ENCODE assay signal across 17 cellular contexts in the genomic region with DNA sequence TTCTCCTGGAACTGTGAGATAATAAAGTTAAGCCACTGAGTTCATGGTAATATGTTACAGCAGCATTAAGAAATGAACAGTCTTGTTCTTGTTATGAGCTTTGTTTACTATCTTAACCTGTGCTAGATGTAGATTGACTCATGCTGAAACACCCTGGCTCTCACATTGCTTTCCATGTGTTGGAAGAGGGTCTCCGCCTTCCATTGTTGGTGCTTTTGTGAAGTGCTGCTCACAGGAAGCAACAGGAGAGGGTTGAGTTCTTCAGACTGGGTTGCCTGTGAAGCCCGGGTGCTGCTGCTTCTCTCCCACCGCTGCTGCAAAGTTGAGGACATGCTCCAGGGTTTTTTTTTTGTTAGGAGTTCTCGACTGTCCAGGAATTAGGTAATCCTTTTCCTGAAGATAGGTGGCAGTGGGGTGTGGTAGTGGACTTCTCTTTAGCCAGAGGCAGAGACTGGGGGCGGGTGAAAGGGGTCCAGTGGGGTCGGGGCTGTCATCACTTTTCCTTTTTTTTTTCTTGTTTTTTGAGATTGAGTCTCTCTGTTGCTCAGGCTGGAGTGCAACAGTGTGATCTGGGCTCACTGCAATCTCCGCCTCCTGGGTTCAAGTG. TPM values are rescaled to one million over a fixed set of nuclear protein-coding genes. Genes with fewer than 3 reads are reported as not detected.
DNase-seq lines count a peak whose midpoint lies in the region; ATAC-seq, FAIRE-seq and TF ChIP-seq lines count a peak whose summit lies in the region.
"Had no signal": no experiment of that assay in that cellular context is flagged by ENCODE, and none has a peak within 500 bp of the region (broad histone marks: within the 10 kb centered on the region; RNA-seq: fewer than 3 reads in every experiment).

No MANE protein-coding gene starts in this region.

- no peak for TF ChIP-seq EP300 in K562 (IDR thresholded peaks at IDR 0.05; ENCODE audit: low read length)
- TF ChIP-seq EP300 in gastroesophageal sphincter (IDR thresholded peaks at IDR 0.05) = no peak

- in situ Hi-C loops in K562 (cut with MboI) = no loop called here

- no peak overlapping the region for H3K4me2 ChIP-seq in Loucy (ENCODE audit: low read depth, low read length, poor library complexity, severe bottlenecking)
- H3K4me2 ChIP-seq in K562 (ENCODE audit: insufficient read depth, low read length) = peak overlapping the region; percentile 75

- TF ChIP-seq POLR2A in K562 (conservative IDR thresholded peaks at IDR 0.05) = no peak
- no peak for TF ChIP-seq POLR2A in gastroesophageal sphincter (IDR thresholded peaks at IDR 0.05)

- H3K9me2 ChIP-seq in Loucy (replicated peaks; ENCODE audit: low read depth, low read length) = no peaks in the 10 kb centered on the region

- TF ChIP-seq RAD21 in K562 (CRISPR knock-in tag; conservative IDR thresholded peaks at IDR 0.05 in 1 of 2, IDR thresholded peaks at IDR 0.05 in 1 of 2) = no peak

- H3K27me3 ChIP-seq in Loucy (ENCODE audit: insufficient read depth, low read length, poor library complexity, severe bottlenecking) = no peaks in the 10 kb centered on the region
- no peaks in the 10 kb centered on the region for H3K27me3 ChIP-seq in K562 (ENCODE audit: control insufficient read depth in 2 of 2, insufficient read depth in 2 of 2, low read length in 2 of 2)
- no peaks in the 10 kb centered on the region for H3K27me3 ChIP-seq in gastroesophageal sphincter
- H3K27me3 ChIP-seq: stomach, vagina had no signal

- H3K9ac ChIP-seq in Loucy (ENCODE audit: low read depth, low read length, poor library complexity, severe bottlenecking) (no peak overlapping the region), K562 (ENCODE audit: insufficient read depth in 1 of 2, low read depth in 2 of 2, low read length in 2 of 2) (peak overlapping the region; percentile 61 to 72; a peak in 3 of 4 replicates)

- peak overlapping the region; percentile 55; the same call in 2 of the 3 replicates for H3K27ac ChIP-seq in K562 (ENCODE audit: extremely low read depth, low read depth, low read length)
- H3K27ac ChIP-seq in gastroesophageal sphincter = no peak overlapping the region
- H3K27ac ChIP-seq: stomach, vagina, VCaP had no signal

- no peaks in the 10 kb centered on the region for H3K36me3 ChIP-seq in Loucy (ENCODE audit: insufficient read depth, low read length)
- no peaks in the 10 kb centered on the region for H3K36me3 ChIP-seq in K562 (ENCODE audit: control insufficient read depth, insufficient read depth, low read length)
- H3K36me3 ChIP-seq in gastroesophageal sphincter = no peaks in the 10 kb centered on the region
- H3K36me3 ChIP-seq: stomach, vagina had no signal

- no peak overlapping the region for H3K4me3 Mint-ChIP-seq in activated CD4-positive, alpha-beta memory T cell treated with anti-CD3 and anti-CD28 coated beads, Interleukin-2, amount 10 ng/mL, durations not matched to agents 7 days and 5 days
- H3K4me3 Mint-ChIP-seq: activated T-helper 17 cell treated with anti-CD3 and anti-CD28 coated beads, Interleukin-2, amount 50 U/mL, for 72 hours had no signal

- H3K27ac Mint-ChIP-seq in activated CD4-positive, alpha-beta memory T cell treated with anti-CD3 and anti-CD28 coated beads, Interleukin-2, amount 10 ng/mL, durations not matched to agents 7 days and 5 days = no peak overlapping the region

- H3K79me2 ChIP-seq in Loucy (ENCODE audit: insufficient read depth, low read length) (peaks cover 13% of the 10 kb centered on the region; the same call in 1 of the 2 replicates), K562 (ENCODE audit: control insufficient read depth, insufficient read depth, low read length) (peaks cover 12% of the 10 kb centered on the region; the same call in 2 of the 3 replicates)

- 51% methylated on average over 7 of the region's 7 CpGs for WGBS in K562 (ENCODE audit: insufficient coverage, low coverage, missing lambda C conversion rate)
- WGBS in gastroesophageal sphincter (ENCODE audit: low coverage in 1 of 2), 2 donors = 60 to 69% methylated on average over 1 to 6 of the region's 7 CpGs

- peak; percentile 81 for FAIRE-seq in K562 (lab: Jason Lieb, UNC)
- FAIRE-seq: RCC 7860 had no signal

- H3K9me1 ChIP-seq in K562 (ENCODE audit: control insufficient read depth, insufficient read depth, low read length) = no peaks in the 10 kb centered on the region

- H2AFZ ChIP-seq in Loucy (ENCODE audit: low read length) = peak overlapping the region; percentile 65; the same call in 1 of the 2 replicates
- peak overlapping the region; percentile 99 for H2AFZ ChIP-seq in K562 (ENCODE audit: low read depth, low read length)

- DNase-seq in DMS153 treated with DMSO at 0.1 percent for 48 hours (lab: John Stamatoyannopoulos, UW; ENCODE audit: unreplicated experiment) (peak; percentile 25), K562 (ENCODE audit: extremely low read depth in 1 of 4, low spot score in 3 of 4) (peak; percentile 47 to 61 (median 56)), kidney tubule cell (ENCODE audit: low spot score) (peak; percentile 14), HT-29 (ENCODE audit: low spot score) (no peak)
- no peak for DNase-seq in activated CD4-positive, alpha-beta memory T cell treated with anti-CD3 and anti-CD28 coated beads, Interleukin-2, amount 10 ng/mL, durations not matched to agents 7 days and 5 days
- DNase-seq: cortex of kidney, NCI-H2227 treated with DMSO at 0.1 percent for 48 hours, posterior cingulate gyrus, stomach had no signal

- H3K4me1 ChIP-seq in Loucy (ENCODE audit: insufficient read depth, low read length, poor library complexity, severe bottlenecking) (peaks cover 12% of the 10 kb centered on the region), K562 (replicated peaks in 1 of 2; ENCODE audit: control insufficient read depth in 2 of 2, insufficient read depth in 2 of 2, low read length in 2 of 2) (peaks cover 21 to 25% of the 10 kb centered on the region in 2 experiments), gastroesophageal sphincter (peaks cover 0 to 24% (median 11%) of the 10 kb centered on the region in 3 donors)

- H3K9me3 Mint-ChIP-seq in activated CD4-positive, alpha-beta memory T cell treated with anti-CD3 and anti-CD28 coated beads, Interleukin-2, amount 10 ng/mL, durations not matched to agents 7 days and 5 days = no peaks in the 10 kb centered on the region
- H3K9me3 Mint-ChIP-seq: activated T-helper 17 cell treated with anti-CD3 and anti-CD28 coated beads, Interleukin-2, amount 50 U/mL, for 72 hours had no signal

- H3K9me3 ChIP-seq in Loucy (ENCODE audit: insufficient read depth, low read depth, low read length) (no peaks in the 10 kb centered on the region), K562 (replicated peaks; ENCODE audit: control insufficient read depth, insufficient read depth, low read depth, low read length) (no peaks in the 10 kb centered on the region), gastroesophageal sphincter (no peaks in the 10 kb centered on the region)
- H3K9me3 ChIP-seq: stomach, vagina had no signal

- peaks cover 10% of the 10 kb centered on the region for H3K27me3 Mint-ChIP-seq in activated CD4-positive, alpha-beta memory T cell treated with anti-CD3 and anti-CD28 coated beads, Interleukin-2, amount 10 ng/mL, durations not matched to agents 7 days and 5 days

- no peak for TF ChIP-seq CTCF in Loucy (conservative IDR thresholded peaks at IDR 0.05; ENCODE audit: low read length)
- peak; percentile 37 to 55 (median 40); a peak in 4 of 6 replicates for TF ChIP-seq CTCF in K562 (IDR thresholded peaks at IDR 0.05 in 2 of 3, conservative IDR thresholded peaks at IDR 0.05 in 1 of 3; ENCODE audit: insufficient read depth in 2 of 3, low read depth in 1 of 3, low read length in 3 of 3)
- no peak for TF ChIP-seq CTCF in gastroesophageal sphincter (IDR thresholded peaks at IDR 0.05)

- H3K4me1 Mint-ChIP-seq in activated CD4-positive, alpha-beta memory T cell treated with anti-CD3 and anti-CD28 coated beads, Interleukin-2, amount 10 ng/mL, durations not matched to agents 7 days and 5 days = peaks cover 21% of the 10 kb centered on the region

- POLR2A ChIA-PET in K562 (lab: Yijun Ruan, JAX) = interaction anchor here (1.2 to 2.1 kb wide), 2 partner anchors 10 kb away, joined by 5 to 10 read pairs; no protein-coding TSS in a partner anchor
- POLR2A ChIA-PET in activated CD4-positive, alpha-beta memory T cell treated with anti-CD3 and anti-CD28 coated beads, Interleukin-2, amount 10 ng/mL, durations not matched to agents 7 days and 5 days (lab: Charles Lee) = interaction anchor here (1.3 kb wide), 1 partner anchor 29 kb away, joined by 3 read pairs; a partner anchor contains a TSS

- no peaks in the 10 kb centered on the region for H3F3A ChIP-seq in Loucy (ENCODE audit: low read depth)

- H4K20me1 ChIP-seq in Loucy (ENCODE audit: insufficient read depth, low read length, poor library complexity, severe bottlenecking) (no peaks in the 10 kb centered on the region), K562 (replicated peaks; ENCODE audit: control insufficient read depth, insufficient read depth, low read length) (no peaks in the 10 kb centered on the region)

- peaks cover 5% of the 10 kb centered on the region for H3K36me3 Mint-ChIP-seq in activated CD4-positive, alpha-beta memory T cell treated with anti-CD3 and anti-CD28 coated beads, Interleukin-2, amount 10 ng/mL, durations not matched to agents 7 days and 5 days (ENCODE audit: low read depth)

- ATAC-seq in K562 (peak; percentile 11), gastroesophageal sphincter (no peak), GM21717 (IDR thresholded peaks at IDR 0.05; ENCODE audit: unreplicated experiment) (no peak)
- ATAC-seq: activated T-helper 17 cell treated with anti-CD3 and anti-CD28 coated beads, Interleukin-2, amount 50 U/mL, for 72 hours; left lobe of liver had no signal

- intact Hi-C loops in K562 (cut with micrococcal nuclease) = no loop called here

- H3K4me3 ChIP-seq in Loucy (ENCODE audit: low read length, poor library complexity, severe bottlenecking) (no peak overlapping the region), K562 (no peak overlapping the region), gastroesophageal sphincter (no peak overlapping the region)
- H3K4me3 ChIP-seq: stomach, vagina had no signal

- CTCF ChIA-PET in K562 (lab: Yijun Ruan, JAX; ENCODE audit: low intra/inter-chr PET ratio) = no interaction called here
- CTCF ChIA-PET in activated CD4-positive, alpha-beta memory T cell treated with anti-CD3 and anti-CD28 coated beads, Interleukin-2, amount 10 ng/mL, durations not matched to agents 7 days and 5 days (lab: Charles Lee) = interaction anchor here (0.6 kb wide), 1 partner anchor 66 kb away, joined by 4 read pairs; no protein-coding TSS in a partner anchor

- no TSS peak for BruUV-seq in K562 (replicated peaks; lab: Mats Ljungman, UMichigan)

RNA-seq across cellular contexts. Expression of a gene that starts 28.7 kb away (rescaled TPM):
- 108 and 251 TPM in 2 replicates for total RNA-seq in K562 (2011; cell fraction: chromatin; rRNA removed; ENCODE audit: low replicate concordance)
- total RNA-seq in K562 (2011; cell fraction: nucleolus; rRNA removed) = 84.9 and 94.7 TPM in 2 replicates
- 175 and 253 TPM in 2 replicates for total RNA-seq in K562 (2011; cell fraction: nucleoplasm; rRNA removed)
- total RNA-seq in K562 (2014; rRNA removed) (440 and 497 TPM in 2 replicates), K562 (2014; rRNA removed; fragmentation: Illumina TruSeq; extraction: Trizol) (567 and 664 TPM in 2 replicates), K562 (2015; rRNA removed; fragmentation: Illumina TruSeq; extraction: Trizol) (577 and 626 TPM in 2 replicates), K562 (2021) (524 and 567 TPM in 2 replicates), gastroesophageal sphincter (100 to 1,000 TPM in 1 of 4 donors, 10 to 100 TPM in 3; 69.0 to 117 (median 80.8) TPM)
- polyA plus RNA-seq in K562 (2011; rRNA removed) (329 and 455 TPM in 2 replicates), K562 (2014; fragmentation: Illumina TruSeq; extraction: Trizol) (478 and 498 TPM in 2 replicates), K562 (2014; fragmentation: Nextera tagmentation; extraction: Ambion mirVana) (100 to 1,000 TPM; 124 to 158 TPM), K562 (2014; rRNA removed) (539 and 577 TPM in 2 replicates)
- 77.8 and 235 TPM in 2 replicates for polyA plus RNA-seq in K562 (2011; cell fraction: cytosol; rRNA removed)
- polyA plus RNA-seq in K562 (2011; cell fraction: nucleus; rRNA removed) = 298 and 403 TPM in 2 replicates
- 541 and 564 TPM in 2 replicates for polyA plus RNA-seq in K562 (2012)
- polyA minus RNA-seq in K562 (2011; rRNA and poly(A)+ RNA removed) = 224 and 259 TPM in 2 replicates
- 123 and 142 TPM in 2 replicates for polyA minus RNA-seq in K562 (2011; cell fraction: cytosol; rRNA and poly(A)+ RNA removed)
- 91.1 and 169 TPM in 2 replicates for polyA minus RNA-seq in K562 (2011; cell fraction: nucleus; rRNA and poly(A)+ RNA removed)
- total RNA-seq in activated CD4-positive, alpha-beta memory T cell treated with anti-CD3 and anti-CD28 coated beads, Interleukin-2, amount 10 ng/mL, durations not matched to agents 7 days and 5 days = 100 to 1,000 TPM; 327 to 340 TPM
- 132 and 165 TPM in 2 replicates for total RNA-seq in HT-29 (2014; rRNA removed; shearing (Covaris generic))

Comparison
In these comparisons a context has a peak if more than half of its experiments do, and no peak if none do; other contexts are left out.
1. DNase-seq: peak in DMS153 treated with DMSO at 0.1 percent for 48 hours (single experiment), K562 (4 of 4) and kidney tubule cell (single experiment); none in activated CD4-positive, alpha-beta memory T cell treated with anti-CD3 and anti-CD28 coated beads, Interleukin-2, amount 10 ng/mL, durations not matched to agents 7 days and 5 days (single experiment) and HT-29 (single experiment).
2. CTCF ChIP-seq: peak in K562 (3 of 3); none in Loucy (single experiment) and gastroesophageal sphincter (0 of 4).